1 cellular context compared by ENCODE assay signal in genomic region chr4:73410916-73411730, GRCh38.
TF ChIP-seq lines count a peak whose summit lies in the region.

No MANE protein-coding gene starts in this region.

TF ChIP-seq in HepG2, 621 proteins besides CTCF, POLR2A, EP300 and RAD21 (continued from another document):
- no peak for TF ChIP-seq KIAA2018 (CRISPR knock-in tag; IDR thresholded peaks at IDR 0.05; ENCODE audit: borderline replicate concordance)
- TF ChIP-seq HOXA5 (CRISPR knock-in tag; IDR thresholded peaks at IDR 0.05), result peak; percentile 53; the same call in 1 of the 2 replicates
- TF ChIP-seq MLXIP (CRISPR knock-in tag; IDR thresholded peaks at IDR 0.05; ENCODE audit: borderline replicate concordance), result 0 out of 2 replicates have a peak, but pooled peaks have one; percentile 13
- peak; percentile 62 for TF ChIP-seq POLR2AphosphoS5 (IDR thresholded peaks at IDR 0.05; ENCODE audit: low read depth, low read length)
- TF ChIP-seq TEAD3 (CRISPR knock-in tag; optimal IDR thresholded peaks at IDR 0.05; ENCODE audit: borderline replicate concordance), result no peak
